ENCODE assay signal across 1 cellular context in genomic region chr10:84139126-84140035, GRCh38.
TF ChIP-seq lines count a peak whose summit lies in the region.

Gene GHITM, plus strand, starts transcription at chr10:84139509. Its CDS starts 1,992 bp downstream, at chr10:84141501.

TF ChIP-seq in HepG2, 621 proteins besides CTCF, POLR2A, EP300 and RAD21 (continued from another document and continues in another):
- no peak for TF ChIP-seq HMGA1 (CRISPR knock-in tag; conservative IDR thresholded peaks at IDR 0.05)
- TF ChIP-seq, protein P1, sequence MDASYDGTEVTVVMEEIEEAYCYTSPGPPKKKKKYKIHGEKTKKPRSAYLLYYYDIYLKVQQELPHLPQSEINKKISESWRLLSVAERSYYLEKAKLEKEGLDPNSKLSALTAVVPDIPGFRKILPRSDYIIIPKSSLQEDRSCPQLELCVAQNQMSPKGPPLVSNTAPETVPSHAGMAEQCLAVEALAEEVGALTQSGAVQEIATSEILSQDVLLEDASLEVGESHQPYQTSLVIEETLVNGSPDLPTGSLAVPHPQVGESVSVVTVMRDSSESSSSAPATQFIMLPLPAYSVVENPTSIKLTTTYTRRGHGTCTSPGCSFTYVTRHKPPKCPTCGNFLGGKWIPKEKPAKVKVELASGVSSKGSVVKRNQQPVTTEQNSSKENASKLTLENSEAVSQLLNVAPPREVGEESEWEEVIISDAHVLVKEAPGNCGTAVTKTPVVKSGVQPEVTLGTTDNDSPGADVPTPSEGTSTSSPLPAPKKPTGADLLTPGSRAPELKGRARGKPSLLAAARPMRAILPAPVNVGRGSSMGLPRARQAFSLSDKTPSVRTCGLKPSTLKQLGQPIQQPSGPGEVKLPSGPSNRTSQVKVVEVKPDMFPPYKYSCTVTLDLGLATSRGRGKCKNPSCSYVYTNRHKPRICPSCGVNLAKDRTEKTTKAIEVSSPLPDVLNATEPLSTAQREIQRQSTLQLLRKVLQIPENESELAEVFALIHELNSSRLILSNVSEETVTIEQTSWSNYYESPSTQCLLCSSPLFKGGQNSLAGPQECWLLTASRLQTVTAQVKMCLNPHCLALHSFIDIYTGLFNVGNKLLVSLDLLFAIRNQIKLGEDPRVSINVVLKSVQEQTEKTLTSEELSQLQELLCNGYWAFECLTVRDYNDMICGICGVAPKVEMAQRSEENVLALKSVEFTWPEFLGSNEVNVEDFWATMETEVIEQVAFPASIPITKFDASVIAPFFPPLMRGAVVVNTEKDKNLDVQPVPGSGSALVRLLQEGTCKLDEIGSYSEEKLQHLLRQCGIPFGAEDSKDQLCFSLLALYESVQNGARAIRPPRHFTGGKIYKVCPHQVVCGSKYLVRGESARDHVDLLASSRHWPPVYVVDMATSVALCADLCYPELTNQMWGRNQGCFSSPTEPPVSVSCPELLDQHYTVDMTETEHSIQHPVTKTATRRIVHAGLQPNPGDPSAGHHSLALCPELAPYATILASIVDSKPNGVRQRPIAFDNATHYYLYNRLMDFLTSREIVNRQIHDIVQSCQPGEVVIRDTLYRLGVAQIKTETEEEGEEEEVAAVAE (CRISPR knock-in tag; IDR thresholded peaks at IDR 0.05; ENCODE audit: borderline replicate concordance) = peak; percentile 91
- peak; percentile 71 for TF ChIP-seq ZBTB7B (CRISPR knock-in tag; IDR thresholded peaks at IDR 0.05)
- peak; percentile 91; the same call in 1 of the 2 replicates for TF ChIP-seq ZNF275 (CRISPR knock-in tag; IDR thresholded peaks at IDR 0.05; ENCODE audit: borderline replicate concordance)
- TF ChIP-seq, protein P2, sequence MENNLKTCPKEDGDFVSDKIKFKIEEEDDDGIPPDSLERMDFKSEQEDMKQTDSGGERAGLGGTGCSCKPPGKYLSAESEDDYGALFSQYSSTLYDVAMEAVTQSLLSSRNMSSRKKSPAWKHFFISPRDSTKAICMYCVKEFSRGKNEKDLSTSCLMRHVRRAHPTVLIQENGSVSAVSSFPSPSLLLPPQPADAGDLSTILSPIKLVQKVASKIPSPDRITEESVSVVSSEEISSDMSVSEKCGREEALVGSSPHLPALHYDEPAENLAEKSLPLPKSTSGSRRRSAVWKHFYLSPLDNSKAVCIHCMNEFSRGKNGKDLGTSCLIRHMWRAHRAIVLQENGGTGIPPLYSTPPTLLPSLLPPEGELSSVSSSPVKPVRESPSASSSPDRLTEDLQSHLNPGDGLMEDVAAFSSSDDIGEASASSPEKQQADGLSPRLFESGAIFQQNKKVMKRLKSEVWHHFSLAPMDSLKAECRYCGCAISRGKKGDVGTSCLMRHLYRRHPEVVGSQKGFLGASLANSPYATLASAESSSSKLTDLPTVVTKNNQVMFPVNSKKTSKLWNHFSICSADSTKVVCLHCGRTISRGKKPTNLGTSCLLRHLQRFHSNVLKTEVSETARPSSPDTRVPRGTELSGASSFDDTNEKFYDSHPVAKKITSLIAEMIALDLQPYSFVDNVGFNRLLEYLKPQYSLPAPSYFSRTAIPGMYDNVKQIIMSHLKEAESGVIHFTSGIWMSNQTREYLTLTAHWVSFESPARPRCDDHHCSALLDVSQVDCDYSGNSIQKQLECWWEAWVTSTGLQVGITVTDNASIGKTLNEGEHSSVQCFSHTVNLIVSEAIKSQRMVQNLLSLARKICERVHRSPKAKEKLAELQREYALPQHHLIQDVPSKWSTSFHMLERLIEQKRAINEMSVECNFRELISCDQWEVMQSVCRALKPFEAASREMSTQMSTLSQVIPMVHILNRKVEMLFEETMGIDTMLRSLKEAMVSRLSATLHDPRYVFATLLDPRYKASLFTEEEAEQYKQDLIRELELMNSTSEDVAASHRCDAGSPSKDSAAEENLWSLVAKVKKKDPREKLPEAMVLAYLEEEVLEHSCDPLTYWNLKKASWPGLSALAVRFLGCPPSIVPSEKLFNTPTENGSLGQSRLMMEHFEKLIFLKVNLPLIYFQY (CRISPR knock-in tag; IDR thresholded peaks at IDR 0.05; ENCODE audit: borderline replicate concordance) = no peak
- TF ChIP-seq ADNP (CRISPR knock-in tag; IDR thresholded peaks at IDR 0.05) = no peak
- TF ChIP-seq ZNF746 (CRISPR knock-in tag; IDR thresholded peaks at IDR 0.05) = peak; percentile 86
- peak; percentile 11; the same call in 1 of the 2 replicates for TF ChIP-seq ARID3A (IDR thresholded peaks at IDR 0.05; ENCODE audit: low read depth, low read length)
- no peak for TF ChIP-seq HNRNPK (IDR thresholded peaks at IDR 0.05; ENCODE audit: low read depth, low read length, poor library complexity, severe bottlenecking)
- no peak for TF ChIP-seq RBM22 (optimal IDR thresholded peaks at IDR 0.05; ENCODE audit: low read length)
- TF ChIP-seq NCOA2 (CRISPR knock-in tag; IDR thresholded peaks at IDR 0.05) = no peak; the same call in 1 of the 2 replicates
- TF ChIP-seq CREB3 (CRISPR knock-in tag; IDR thresholded peaks at IDR 0.05) = no peak; the same call in 1 of the 2 replicates
- no peak for TF ChIP-seq ZNF577 (CRISPR knock-in tag; IDR thresholded peaks at IDR 0.05; ENCODE audit: borderline replicate concordance, low read depth)
- TF ChIP-seq POLR2G (IDR thresholded peaks at IDR 0.05; ENCODE audit: low read depth, low read length) = peak; percentile 86
- peak; percentile 91 for TF ChIP-seq ZNF547 (CRISPR knock-in tag; IDR thresholded peaks at IDR 0.05)
- TF ChIP-seq NR2F6 (IDR thresholded peaks at IDR 0.05) = no peak
- TF ChIP-seq NR2F6 (CRISPR knock-in tag; IDR thresholded peaks at IDR 0.05) = no peak
- no peak for TF ChIP-seq SOX6 (IDR thresholded peaks at IDR 0.05)
- peak; percentile 77 for TF ChIP-seq SOX6 (CRISPR knock-in tag; IDR thresholded peaks at IDR 0.05)
- TF ChIP-seq, protein P3, sequence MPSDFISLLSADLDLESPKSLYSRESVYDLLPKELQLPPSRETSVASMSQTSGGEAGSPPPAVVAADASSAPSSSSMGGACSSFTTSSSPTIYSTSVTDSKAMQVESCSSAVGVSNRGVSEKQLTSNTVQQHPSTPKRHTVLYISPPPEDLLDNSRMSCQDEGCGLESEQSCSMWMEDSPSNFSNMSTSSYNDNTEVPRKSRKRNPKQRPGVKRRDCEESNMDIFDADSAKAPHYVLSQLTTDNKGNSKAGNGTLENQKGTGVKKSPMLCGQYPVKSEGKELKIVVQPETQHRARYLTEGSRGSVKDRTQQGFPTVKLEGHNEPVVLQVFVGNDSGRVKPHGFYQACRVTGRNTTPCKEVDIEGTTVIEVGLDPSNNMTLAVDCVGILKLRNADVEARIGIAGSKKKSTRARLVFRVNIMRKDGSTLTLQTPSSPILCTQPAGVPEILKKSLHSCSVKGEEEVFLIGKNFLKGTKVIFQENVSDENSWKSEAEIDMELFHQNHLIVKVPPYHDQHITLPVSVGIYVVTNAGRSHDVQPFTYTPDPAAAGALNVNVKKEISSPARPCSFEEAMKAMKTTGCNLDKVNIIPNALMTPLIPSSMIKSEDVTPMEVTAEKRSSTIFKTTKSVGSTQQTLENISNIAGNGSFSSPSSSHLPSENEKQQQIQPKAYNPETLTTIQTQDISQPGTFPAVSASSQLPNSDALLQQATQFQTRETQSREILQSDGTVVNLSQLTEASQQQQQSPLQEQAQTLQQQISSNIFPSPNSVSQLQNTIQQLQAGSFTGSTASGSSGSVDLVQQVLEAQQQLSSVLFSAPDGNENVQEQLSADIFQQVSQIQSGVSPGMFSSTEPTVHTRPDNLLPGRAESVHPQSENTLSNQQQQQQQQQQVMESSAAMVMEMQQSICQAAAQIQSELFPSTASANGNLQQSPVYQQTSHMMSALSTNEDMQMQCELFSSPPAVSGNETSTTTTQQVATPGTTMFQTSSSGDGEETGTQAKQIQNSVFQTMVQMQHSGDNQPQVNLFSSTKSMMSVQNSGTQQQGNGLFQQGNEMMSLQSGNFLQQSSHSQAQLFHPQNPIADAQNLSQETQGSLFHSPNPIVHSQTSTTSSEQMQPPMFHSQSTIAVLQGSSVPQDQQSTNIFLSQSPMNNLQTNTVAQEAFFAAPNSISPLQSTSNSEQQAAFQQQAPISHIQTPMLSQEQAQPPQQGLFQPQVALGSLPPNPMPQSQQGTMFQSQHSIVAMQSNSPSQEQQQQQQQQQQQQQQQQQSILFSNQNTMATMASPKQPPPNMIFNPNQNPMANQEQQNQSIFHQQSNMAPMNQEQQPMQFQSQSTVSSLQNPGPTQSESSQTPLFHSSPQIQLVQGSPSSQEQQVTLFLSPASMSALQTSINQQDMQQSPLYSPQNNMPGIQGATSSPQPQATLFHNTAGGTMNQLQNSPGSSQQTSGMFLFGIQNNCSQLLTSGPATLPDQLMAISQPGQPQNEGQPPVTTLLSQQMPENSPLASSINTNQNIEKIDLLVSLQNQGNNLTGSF (CRISPR knock-in tag; IDR thresholded peaks at IDR 0.05) = peak; percentile 73
- TF ChIP-seq ZC3H13 (CRISPR knock-in tag; IDR thresholded peaks at IDR 0.05) = peak; percentile 50; the same call in 1 of the 2 replicates
- TF ChIP-seq KLF9 (CRISPR knock-in tag; IDR thresholded peaks at IDR 0.05; ENCODE audit: low read depth) = no peak
- TF ChIP-seq DNMT1 (CRISPR knock-in tag; IDR thresholded peaks at IDR 0.05) = no peak; the same call in 1 of the 2 replicates
- peak; percentile 72; the same call in 1 of the 2 replicates for TF ChIP-seq KDM3A (CRISPR knock-in tag; IDR thresholded peaks at IDR 0.05; ENCODE audit: low read depth)
- peak; percentile 81 for TF ChIP-seq TAF15 (IDR thresholded peaks at IDR 0.05; ENCODE audit: low read depth, low read length, poor library complexity, severe bottlenecking)
- TF ChIP-seq ZNF333 (CRISPR knock-in tag; IDR thresholded peaks at IDR 0.05; ENCODE audit: borderline replicate concordance) = no peak
- TF ChIP-seq ONECUT2 (CRISPR knock-in tag; IDR thresholded peaks at IDR 0.05) = no peak
- no peak for TF ChIP-seq DDIT3 (CRISPR knock-in tag; IDR thresholded peaks at IDR 0.05)
- TF ChIP-seq HES4 (CRISPR knock-in tag; IDR thresholded peaks at IDR 0.05; ENCODE audit: borderline replicate concordance) = peak; percentile 68; the same call in 1 of the 2 replicates
- peak; percentile 68; the same call in 1 of the 2 replicates for TF ChIP-seq CBFB (CRISPR knock-in tag; IDR thresholded peaks at IDR 0.05)
- TF ChIP-seq, protein P4, sequence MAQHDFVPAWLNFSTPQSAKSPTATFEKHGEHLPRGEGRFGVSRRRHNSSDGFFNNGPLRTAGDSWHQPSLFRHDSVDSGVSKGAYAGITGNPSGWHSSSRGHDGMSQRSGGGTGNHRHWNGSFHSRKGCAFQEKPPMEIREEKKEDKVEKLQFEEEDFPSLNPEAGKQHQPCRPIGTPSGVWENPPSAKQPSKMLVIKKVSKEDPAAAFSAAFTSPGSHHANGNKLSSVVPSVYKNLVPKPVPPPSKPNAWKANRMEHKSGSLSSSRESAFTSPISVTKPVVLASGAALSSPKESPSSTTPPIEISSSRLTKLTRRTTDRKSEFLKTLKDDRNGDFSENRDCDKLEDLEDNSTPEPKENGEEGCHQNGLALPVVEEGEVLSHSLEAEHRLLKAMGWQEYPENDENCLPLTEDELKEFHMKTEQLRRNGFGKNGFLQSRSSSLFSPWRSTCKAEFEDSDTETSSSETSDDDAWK (CRISPR knock-in tag; IDR thresholded peaks at IDR 0.05) = no peak
- TF ChIP-seq YEATS2 (CRISPR knock-in tag; IDR thresholded peaks at IDR 0.05; ENCODE audit: borderline replicate concordance) = peak; percentile 89
- TF ChIP-seq RFXANK (CRISPR knock-in tag; IDR thresholded peaks at IDR 0.05) = no peak
- TF ChIP-seq, protein P5, sequence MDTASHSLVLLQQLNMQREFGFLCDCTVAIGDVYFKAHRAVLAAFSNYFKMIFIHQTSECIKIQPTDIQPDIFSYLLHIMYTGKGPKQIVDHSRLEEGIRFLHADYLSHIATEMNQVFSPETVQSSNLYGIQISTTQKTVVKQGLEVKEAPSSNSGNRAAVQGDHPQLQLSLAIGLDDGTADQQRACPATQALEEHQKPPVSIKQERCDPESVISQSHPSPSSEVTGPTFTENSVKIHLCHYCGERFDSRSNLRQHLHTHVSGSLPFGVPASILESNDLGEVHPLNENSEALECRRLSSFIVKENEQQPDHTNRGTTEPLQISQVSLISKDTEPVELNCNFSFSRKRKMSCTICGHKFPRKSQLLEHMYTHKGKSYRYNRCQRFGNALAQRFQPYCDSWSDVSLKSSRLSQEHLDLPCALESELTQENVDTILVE (CRISPR knock-in tag; IDR thresholded peaks at IDR 0.05) = no peak; the same call in 1 of the 2 replicates
- peak; percentile 91; the same call in 1 of the 2 replicates for TF ChIP-seq ZNF224 (CRISPR knock-in tag; IDR thresholded peaks at IDR 0.05)
- peak; percentile 85 for TF ChIP-seq KMT2A (CRISPR knock-in tag; IDR thresholded peaks at IDR 0.05)
- TF ChIP-seq ZNF883 (CRISPR knock-in tag; IDR thresholded peaks at IDR 0.05; ENCODE audit: not compliant biosample characterization) = no peak
- TF ChIP-seq RFX5 (IDR thresholded peaks at IDR 0.05; ENCODE audit: low read depth, low read length) = no peak; the same call in 1 of the 2 replicates
- no peak for TF ChIP-seq HHEX (CRISPR knock-in tag; IDR thresholded peaks at IDR 0.05)
- no peak; the same call in 1 of the 2 replicates for TF ChIP-seq ZNF629 (CRISPR knock-in tag; conservative IDR thresholded peaks at IDR 0.05)
- TF ChIP-seq SETDB1 (CRISPR knock-in tag; IDR thresholded peaks at IDR 0.05; ENCODE audit: borderline replicate concordance) = no peak
- TF ChIP-seq ZNF17 (CRISPR knock-in tag; IDR thresholded peaks at IDR 0.05) = no peak
- TF ChIP-seq DMAP1 (CRISPR knock-in tag; IDR thresholded peaks at IDR 0.05) = peak; percentile 72
- no peak for TF ChIP-seq ZNF264 (CRISPR knock-in tag; IDR thresholded peaks at IDR 0.05)
- TF ChIP-seq ZNF205 (CRISPR knock-in tag; IDR thresholded peaks at IDR 0.05) = no peak
- TF ChIP-seq ZNF24 (IDR thresholded peaks at IDR 0.05) = no peak
